Comparison of ENCODE assay signal across 23 cellular contexts in genomic region chr7:17944720-17945119, GRCh38. TPM values are rescaled to one million over a fixed set of nuclear protein-coding genes. Genes with fewer than 3 reads are reported as not detected.
A peak's percentile ranks its signal among the peaks of the same experiment; 100 is the strongest.
DNase-seq lines count a peak whose midpoint lies in the region; ATAC-seq and TF ChIP-seq lines count a peak whose summit lies in the region.
"Had no signal": no experiment of that assay in that cellular context is flagged by ENCODE, and none has a peak within 500 bp of the region (broad histone marks: within the 10 kb centered on the region; RNA-seq: fewer than 3 reads in every experiment).

No MANE protein-coding gene starts in this region.

- H3K9me3 Mint-ChIP-seq in CD14-positive monocyte (peaks cover 0 to 1% (median 0%) of the 10 kb centered on the region in 7 donors), HFFc6 (no peaks in the 10 kb centered on the region)
- H3K9me3 Mint-ChIP-seq: activated naive CD8-positive, alpha-beta T cell treated with anti-CD3 and anti-CD28 coated beads, Interleukin-2, amount 50 U/mL, for 24 hours; effector memory CD8-positive, alpha-beta T cell; naive B cell had no signal

- H3K27ac Mint-ChIP-seq in CD14-positive monocyte (no peak overlapping the region), HFFc6 (no peak overlapping the region)
- H3K27ac Mint-ChIP-seq: activated naive CD8-positive, alpha-beta T cell treated with anti-CD3 and anti-CD28 coated beads, Interleukin-2, amount 50 U/mL, for 24 hours; CD4-positive, CD25-positive, alpha-beta regulatory T cell; effector memory CD8-positive, alpha-beta T cell had no signal

- CTCF ChIA-PET in RWPE1 (lab: Yijun Ruan, JAX) = no interaction called here

- no peak for TF ChIP-seq POLR2A in adrenal gland (IDR thresholded peaks at IDR 0.05)

- intact Hi-C loops in CD14-positive monocyte (cut with micrococcal nuclease) = no loop called here
- intact Hi-C loops in adrenal gland (cut with DNase I) = no loop called here

- peaks cover 0 to 35% of the 10 kb centered on the region in 2 donors for H3K4me1 ChIP-seq in adrenal gland (replicated peaks in 1 of 2)
- H3K4me1 ChIP-seq: colonic mucosa had no signal

- TF ChIP-seq CTCF in CD14-positive monocyte (IDR thresholded peaks at IDR 0.05) (peak; percentile 42), HFFc6 (IDR thresholded peaks at IDR 0.05) (peak; percentile 61), RWPE1 (conservative IDR thresholded peaks at IDR 0.05; ENCODE audit: low read depth) (peak; percentile 10; the same call in 1 of the 2 replicates), fibroblast of the aortic adventitia (IDR thresholded peaks at IDR 0.05; ENCODE audit: insufficient read depth, low read length) (peak; percentile 28), adrenal gland (IDR thresholded peaks at IDR 0.05) (peak in 2 of 6 experiments; percentile 15 to 30)

- 93 to 98% (median 95%) methylated on average over 1 of the region's 1 CpG for WGBS in adrenal gland, 4 donors

- H3K27me3 Mint-ChIP-seq in CD14-positive monocyte (ENCODE audit: low read depth in 3 of 3) (peaks cover 0 to 7% (median 0%) of the 10 kb centered on the region in 3 donors), HFFc6 (ENCODE audit: insufficient read depth) (no peaks in the 10 kb centered on the region; the same call in 1 of the 2 replicates)
- H3K27me3 Mint-ChIP-seq: effector memory CD8-positive, alpha-beta T cell; naive B cell had no signal

- no peak overlapping the region for H3K27ac ChIP-seq in RWPE1
- H3K27ac ChIP-seq in adrenal gland = no peak overlapping the region
- H3K27ac ChIP-seq: brain microvascular endothelial cell, colonic mucosa, heart left ventricle, spleen had no signal

- POLR2A ChIA-PET in RWPE1 (lab: Yijun Ruan, JAX; ENCODE audit: low non-redundant PET) = no interaction called here

- no peak for DNase-seq in CD14-positive monocyte (ENCODE audit: low spot score)
- no peak for DNase-seq in HFFc6
- DNase-seq in RWPE1 (ENCODE audit: low spot score) = no peak
- no peak for DNase-seq in fibroblast of the aortic adventitia (ENCODE audit: low read depth)
- DNase-seq in NCI-H2081 (lab: John Stamatoyannopoulos, UW) = no peak
- DNase-seq in adrenal gland = no peak
- no peak for DNase-seq in NCI-H2171 (lab: John Stamatoyannopoulos, UW)
- DNase-seq: activated gamma-delta T cell; activated naive CD8-positive, alpha-beta T cell treated with anti-CD3 and anti-CD28 coated beads, Interleukin-2, amount 50 U/mL, for 24 hours; brain microvascular endothelial cell; CD4-positive, CD25-positive, alpha-beta regulatory T cell; colonic mucosa; effector memory CD8-positive, alpha-beta T cell; heart left ventricle; mesendoderm; MG63; naive B cell; retina; spleen; stimulated activated CD4-positive, alpha-beta T cell treated with anti-CD3 and anti-CD28 coated beads, Interleukin-4, amount 100 ng/mL, for 24 hours; stimulated activated naive CD8-positive, alpha-beta T cell treated with anti-CD3 and anti-CD28 coated beads, Interleukin-15, Interleukin-2, amounts not matched to agents 100 U/mL and 50 U/mL, for 24 hours; T-helper 2 cell had no signal

- no peaks in the 10 kb centered on the region for H3K27me3 ChIP-seq in adrenal gland
- H3K27me3 ChIP-seq: brain microvascular endothelial cell, colonic mucosa, heart left ventricle, MG63, spleen had no signal

- no peaks in the 10 kb centered on the region for H3K36me3 ChIP-seq in adrenal gland (replicated peaks in 1 of 2)
- H3K36me3 ChIP-seq: brain microvascular endothelial cell, colonic mucosa, heart left ventricle, MG63, spleen had no signal

- H3K4me3 ChIP-seq in fibroblast of the aortic adventitia (ENCODE audit: low read depth, low read length) (no peak overlapping the region), adrenal gland (no peak overlapping the region)
- H3K4me3 ChIP-seq: colonic mucosa, heart left ventricle, MG63, spleen had no signal

- H3K4me1 Mint-ChIP-seq in CD14-positive monocyte (peaks cover 22% of the 10 kb centered on the region), HFFc6 (ENCODE audit: low read depth) (peaks cover 23% of the 10 kb centered on the region)

- no peak for ATAC-seq in GM19455 (IDR thresholded peaks at IDR 0.05; ENCODE audit: unreplicated experiment)
- ATAC-seq: activated naive CD8-positive, alpha-beta T cell treated with anti-CD3 and anti-CD28 coated beads, Interleukin-2, amount 50 U/mL, for 24 hours; effector memory CD8-positive, alpha-beta T cell; heart left ventricle; stimulated activated naive CD8-positive, alpha-beta T cell treated with anti-CD3 and anti-CD28 coated beads, Interleukin-15, Interleukin-2, amounts not matched to agents 100 U/mL and 50 U/mL, for 24 hours had no signal

- H3K9me3 ChIP-seq in adrenal gland (replicated peaks in 1 of 3) = no peaks in the 10 kb centered on the region
- H3K9me3 ChIP-seq: colonic mucosa, heart left ventricle, MG63, spleen had no signal

- no peaks in the 10 kb centered on the region for H3K36me3 Mint-ChIP-seq in CD14-positive monocyte
- no peaks in the 10 kb centered on the region for H3K36me3 Mint-ChIP-seq in HFFc6 (ENCODE audit: low read depth)
- H3K36me3 Mint-ChIP-seq: CD4-positive, CD25-positive, alpha-beta regulatory T cell; naive B cell had no signal

- no peak overlapping the region for H3K4me3 Mint-ChIP-seq in CD14-positive monocyte
- H3K4me3 Mint-ChIP-seq in HFFc6 = no peak overlapping the region
- H3K4me3 Mint-ChIP-seq: activated naive CD8-positive, alpha-beta T cell treated with anti-CD3 and anti-CD28 coated beads, Interleukin-2, amount 50 U/mL, for 24 hours; CD4-positive, CD25-positive, alpha-beta regulatory T cell; effector memory CD8-positive, alpha-beta T cell had no signal

RNA-seq across cellular contexts. Expression of gene SNX13, which starts 4.4 kb away (rescaled TPM):
- polyA plus RNA-seq in CD14-positive monocyte = 10 to 100 TPM; 17.4 to 31.3 TPM
- 10 to 100 TPM; 29.0 to 33.1 (median 30.3) TPM for total RNA-seq in HFFc6 (2021; fragmentation: NEBNext Ultra II Directional; extraction: Animal tissue kit (Norgen Biotek cat#: 25700))
- 52.2 and 63.7 TPM in 2 replicates for total RNA-seq in fibroblast of the aortic adventitia (ENCODE audit: low replicate concordance)
- total RNA-seq in adrenal gland = 100 to 1,000 TPM in 1 of 8 donors, 10 to 100 TPM in 7; 42.7 to 113 (median 68.8) TPM
- polyA plus RNA-seq in adrenal gland = 10 to 100 TPM in 1 of 3 donors, 1 to 10 TPM in 2; 8.5 to 49.0 (median 9.0) TPM
